ENCODE assay signal across 1 cellular context in genomic region chr17:28944862-28945741, GRCh38.
TF ChIP-seq lines count a peak whose summit lies in the region.

No MANE protein-coding gene starts in this region.

TF ChIP-seq in H1, 55 proteins besides CTCF, POLR2A, EP300 and RAD21:
- TF ChIP-seq SP1 (IDR thresholded peaks at IDR 0.05; ENCODE audit: low read depth, low read length) (no peak), ASH2L (IDR thresholded peaks at IDR 0.05; ENCODE audit: low read length) (no peak), SIRT6 (IDR thresholded peaks at IDR 0.05; ENCODE audit: low read length) (no peak), RFX5 (IDR thresholded peaks at IDR 0.05; ENCODE audit: borderline replicate concordance, low read depth, low read length) (no peak), EZH2 (IDR thresholded peaks at IDR 0.05; ENCODE audit: low read depth, low read length, severe bottlenecking) (no peak), TAF7 (optimal IDR thresholded peaks at IDR 0.05; ENCODE audit: borderline replicate concordance, low read depth, low read length) (no peak), KDM1A (IDR thresholded peaks at IDR 0.05; ENCODE audit: borderline replicate concordance, low read length) (0 out of 2 replicates have a peak, but pooled peaks have one; percentile 14), CBX8 (IDR thresholded peaks at IDR 0.05; ENCODE audit: borderline replicate concordance, low read depth, low read length) (no peak)
